In genomic region chr12:132597333-132598283, GRCh38 we compare ENCODE assay signal across 1 cellular context.
A peak's percentile ranks its signal among the peaks of the same experiment; 100 is the strongest.
TF ChIP-seq lines count a peak whose summit lies in the region.

No MANE protein-coding gene starts in this region.

TF ChIP-seq in HEK293, 187 proteins besides CTCF, POLR2A, EP300 and RAD21 (continued from another document and continues in another):
- TF ChIP-seq GLIS2 (tag by site-specific recombination; IDR thresholded peaks at IDR 0.05) (no peak), ZNF585B (tag by site-specific recombination; IDR thresholded peaks at IDR 0.05) (no peak), ZNF843 (tag by site-specific recombination; IDR thresholded peaks at IDR 0.05) (no peak), ZNF639 (tag by site-specific recombination; IDR thresholded peaks at IDR 0.05) (peak; percentile 89), ZNF2 (tag by site-specific recombination; IDR thresholded peaks at IDR 0.05) (peak; percentile 68; the same call in 1 of the 2 replicates), PRDM10 (tag by site-specific recombination; IDR thresholded peaks at IDR 0.05) (no peak), ZBTB6 (tag by site-specific recombination; IDR thresholded peaks at IDR 0.05) (no peak), ZNF366 (tag by site-specific recombination; conservative IDR thresholded peaks at IDR 0.05) (peak; percentile 90), ZNF768 (tag by site-specific recombination; IDR thresholded peaks at IDR 0.05) (no peak; the same call in 1 of the 2 replicates), ZNF530 (tag by site-specific recombination; IDR thresholded peaks at IDR 0.05; ENCODE audit: low read depth) (no peak; the same call in 1 of the 2 replicates), SETDB1 (IDR thresholded peaks at IDR 0.05; ENCODE audit: insufficient read length, low read length) (no peak), ZNF211 (tag by site-specific recombination; IDR thresholded peaks at IDR 0.05; ENCODE audit: low read depth) (no peak; the same call in 1 of the 2 replicates), ZNF521 (tag by site-specific recombination; IDR thresholded peaks at IDR 0.05) (no peak; the same call in 1 of the 2 replicates), PRDM1 (tag by site-specific recombination; IDR thresholded peaks at IDR 0.05) (no peak; the same call in 1 of the 2 replicates), PRDM4 (tag by site-specific recombination; IDR thresholded peaks at IDR 0.05) (peak; percentile 9; the same call in 1 of the 2 replicates), ZNF621 (tag by site-specific recombination; IDR thresholded peaks at IDR 0.05) (peak; percentile 87; the same call in 1 of the 2 replicates), SALL2 (tag by site-specific recombination; IDR thresholded peaks at IDR 0.05; ENCODE audit: borderline replicate concordance) (peak; percentile 96), ZNF555 (tag by site-specific recombination; conservative IDR thresholded peaks at IDR 0.05) (no peak), ZNF449 (tag by site-specific recombination; IDR thresholded peaks at IDR 0.05) (no peak), GFI1B (tag by site-specific recombination; IDR thresholded peaks at IDR 0.05) (no peak), ZBTB17 (tag by site-specific recombination; IDR thresholded peaks at IDR 0.05) (peak; percentile 53), ZNF433 (tag by site-specific recombination; IDR thresholded peaks at IDR 0.05; ENCODE audit: low read depth) (no peak), ZNF549 (tag by site-specific recombination; IDR thresholded peaks at IDR 0.05) (no peak), ZFP69B (tag by site-specific recombination; IDR thresholded peaks at IDR 0.05) (peak; percentile 58; the same call in 1 of the 2 replicates), ZNF548 (tag by site-specific recombination; IDR thresholded peaks at IDR 0.05) (peak; percentile 30; the same call in 1 of the 2 replicates), HOXC10 (CRISPR knock-in tag; IDR thresholded peaks at IDR 0.05) (no peak), ZBTB21 (tag by site-specific recombination; IDR thresholded peaks at IDR 0.05) (no peak), ZNF37A (tag by site-specific recombination; IDR thresholded peaks at IDR 0.05) (no peak), ZNF692 (tag by site-specific recombination; IDR thresholded peaks at IDR 0.05) (no peak), ZNF645 (tag by site-specific recombination; IDR thresholded peaks at IDR 0.05) (peak; percentile 82; the same call in 1 of the 2 replicates), ELK4 (IDR thresholded peaks at IDR 0.05; ENCODE audit: borderline replicate concordance, low read depth, low read length) (no peak), TSHZ1 (tag by site-specific recombination; IDR thresholded peaks at IDR 0.05; ENCODE audit: borderline replicate concordance) (no peak; the same call in none of the 2 replicates), ZBTB49 (tag by site-specific recombination; IDR thresholded peaks at IDR 0.05; ENCODE audit: low read depth) (0 out of 2 replicates have a peak, but pooled peaks have one; percentile 27), BCL6B (tag by site-specific recombination; IDR thresholded peaks at IDR 0.05) (peak; percentile 5; the same call in 1 of the 2 replicates)
